Comparison of ENCODE assay signal across 8 cellular contexts in the genomic region with DNA sequence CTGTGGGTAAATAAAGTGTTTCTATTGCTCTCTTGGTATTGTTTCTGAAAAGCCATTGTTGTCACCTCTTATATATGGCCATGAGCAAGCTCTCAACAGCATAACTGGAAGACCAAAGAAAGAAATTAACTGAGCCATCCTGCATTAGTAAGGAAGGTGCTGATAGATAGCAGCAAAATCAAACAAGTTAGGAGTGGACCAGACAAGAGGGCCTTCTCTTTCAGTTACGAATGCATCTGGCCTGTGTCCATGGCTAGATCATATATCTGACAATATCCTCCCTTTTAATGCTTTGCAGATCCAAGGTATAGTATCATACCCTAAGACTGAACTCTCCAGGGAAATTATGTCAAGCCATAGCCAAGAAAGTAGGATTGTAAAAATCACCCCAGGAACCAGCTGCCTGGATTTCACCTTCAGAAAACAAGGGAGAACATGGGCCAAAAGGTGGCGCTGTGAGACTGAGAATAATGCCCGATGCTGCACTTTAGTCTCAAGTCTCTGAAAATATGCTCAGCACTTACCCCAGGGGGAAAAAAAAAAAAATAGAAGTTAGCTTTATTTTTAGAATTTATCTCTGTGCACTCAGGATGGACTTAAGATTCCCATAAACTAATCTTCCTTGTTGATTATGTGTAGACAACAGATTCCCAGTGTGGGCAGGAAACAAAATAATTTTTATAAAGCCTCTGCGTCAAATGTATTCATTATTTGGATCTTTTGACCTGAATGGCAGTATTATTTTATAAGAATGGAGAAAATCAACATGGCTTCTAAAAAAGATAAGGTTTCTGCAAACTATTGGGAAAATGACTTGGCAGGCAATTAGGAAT.
DNase-seq lines count a peak whose midpoint lies in the region; ATAC-seq and TF ChIP-seq lines count a peak whose summit lies in the region.

No MANE protein-coding gene starts in this region.

- DNase-seq in ELR (ENCODE audit: low read depth), result peak; percentile 85
- peak; percentile 58 for DNase-seq in NCI-H226
- peak; percentile 59 to 77 (median 64) for DNase-seq in activated CD4-positive, CD25-positive, alpha-beta regulatory T cell (lab: John Stamatoyannopoulos, UW)
- peak in 52 of 61 donors; percentile 2 to 85 (median 26) for DNase-seq in caudate nucleus (lab: John Stamatoyannopoulos, UW)
- DNase-seq in kidney epithelial cell (ENCODE audit: low read depth), result peak; percentile 45
- peak; percentile 73 for DNase-seq in stimulated activated CD4-positive, alpha-beta T cell treated with anti-CD3 and anti-CD28 coated beads, Interleukin-2, amount 100 ng/mL, for 4 hours (ENCODE audit: low read depth)

- no peak overlapping the region for H3K27ac ChIP-seq in caudate nucleus (ENCODE audit: low read depth, low read length)

- TF ChIP-seq CTCF in kidney epithelial cell (IDR thresholded peaks at IDR 0.05; ENCODE audit: insufficient read depth, low read length, poor library complexity, severe bottlenecking), result peak; percentile 80

- ATAC-seq in HG02938 (IDR thresholded peaks at IDR 0.05; ENCODE audit: unreplicated experiment) (peak; percentile 90), HG03039 (IDR thresholded peaks at IDR 0.05; ENCODE audit: unreplicated experiment) (no peak)

- no peaks in the 10 kb centered on the region for H3K36me3 ChIP-seq in kidney epithelial cell (ENCODE audit: control insufficient read depth, insufficient read depth, low read length)

- H3K27me3 ChIP-seq in kidney epithelial cell (ENCODE audit: control insufficient read depth, insufficient read depth, low read length), result no peaks in the 10 kb centered on the region

- H3K4me3 ChIP-seq in kidney epithelial cell (ENCODE audit: low read depth, low read length), result no peak overlapping the region

Comparison
In these comparisons a context has a peak if more than half of its experiments do, and no peak if none do; other contexts are left out.
1. DNase-seq: peak in every context shown above with its lines; median percentile 85 in ELR; 73 in stimulated activated CD4-positive, alpha-beta T cell treated with anti-CD3 and anti-CD28 coated beads, Interleukin-2, amount 100 ng/mL, for 4 hours; 64 in activated CD4-positive, CD25-positive, alpha-beta regulatory T cell; 58 in NCI-H226; 45 in kidney epithelial cell; 26 in caudate nucleus.